16 cellular contexts compared by ENCODE assay signal in the genomic region with DNA sequence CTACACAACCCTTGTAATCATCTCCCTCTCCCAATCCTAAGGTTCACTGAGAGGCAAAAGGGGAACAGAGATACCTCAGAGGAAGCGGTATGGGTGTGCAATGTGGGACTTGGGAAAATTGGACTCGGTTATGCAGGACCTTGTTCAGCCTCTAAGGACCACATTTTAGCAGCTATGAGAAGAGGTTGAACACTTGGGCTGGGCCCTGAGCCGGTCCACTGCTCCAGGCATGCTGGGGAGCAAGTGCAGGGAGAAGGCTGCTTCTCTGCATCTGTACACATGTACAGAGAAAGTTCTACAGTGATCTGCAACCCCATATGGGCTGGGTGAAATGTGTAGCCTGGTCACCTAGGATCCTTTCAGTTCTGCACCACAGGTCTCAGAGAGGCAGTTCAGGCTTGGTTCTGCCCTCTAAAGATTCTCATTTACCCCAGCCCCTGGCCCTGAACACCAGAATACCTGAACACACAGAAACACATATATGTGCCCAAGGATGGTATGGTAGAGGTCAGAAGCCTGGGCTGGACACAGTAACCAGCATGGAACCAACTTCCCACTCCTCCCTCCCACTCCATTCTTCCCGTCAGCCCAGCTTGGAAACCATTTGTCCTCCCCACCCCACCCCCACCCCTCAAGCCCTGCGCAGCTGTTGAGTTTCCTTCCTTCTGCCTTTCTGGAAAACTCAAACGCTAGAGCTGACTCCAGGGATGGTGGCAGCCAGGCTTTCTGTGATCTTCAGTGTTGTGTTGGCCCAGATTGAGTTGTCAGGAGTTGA. TPM values are rescaled to one million over a fixed set of nuclear protein-coding genes. Genes with fewer than 3 reads are reported as not detected.
DNase-seq lines count a peak whose midpoint lies in the region; ATAC-seq, FAIRE-seq and TF ChIP-seq lines count a peak whose summit lies in the region.
"Had no signal": no experiment of that assay in that cellular context is flagged by ENCODE, and none has a peak within 500 bp of the region (broad histone marks: within the 10 kb centered on the region; RNA-seq: fewer than 3 reads in every experiment).

No MANE protein-coding gene starts in this region.

- no peak for TF ChIP-seq EP300 in K562 (IDR thresholded peaks at IDR 0.05; ENCODE audit: low read length)

- in situ Hi-C loops in K562 (cut with MboI): no loop called here

- no peaks in the 10 kb centered on the region for H3K79me2 ChIP-seq in K562 (ENCODE audit: control insufficient read depth, insufficient read depth, low read length)

- ATAC-seq in K562 (no peak), left lung (no peak)
- ATAC-seq: PC-3 had no signal

- no peaks in the 10 kb centered on the region for H4K20me1 ChIP-seq in K562 (replicated peaks; ENCODE audit: control insufficient read depth, insufficient read depth, low read length)

- TF ChIP-seq RAD21 in K562 (CRISPR knock-in tag; conservative IDR thresholded peaks at IDR 0.05 in 1 of 2, IDR thresholded peaks at IDR 0.05 in 1 of 2): no peak

- no peak for FAIRE-seq in K562 (lab: Jason Lieb, UNC)

- H3K4me1 ChIP-seq in K562 (replicated peaks in 1 of 2; ENCODE audit: control insufficient read depth in 2 of 2, insufficient read depth in 2 of 2, low read length in 2 of 2) (peaks cover 0 to 11% of the 10 kb centered on the region in 2 experiments; a peak in 2 of 5 replicates), left lung (no peaks in the 10 kb centered on the region)

- DNase-seq in DMS 273 (lab: John Stamatoyannopoulos, UW; ENCODE audit: unreplicated experiment) (peak; percentile 37), DMS 273 treated with DMSO at 0.1 percent for 48 hours (lab: John Stamatoyannopoulos, UW) (no peak), K562 (ENCODE audit: extremely low read depth in 1 of 4, low spot score in 3 of 4) (no peak), mesothelial cell of epicardium (ENCODE audit: low spot score in 2 of 2, unreplicated experiment in 2 of 2) (no peak), type B pancreatic cell (ENCODE audit: extremely low spot score, unreplicated experiment) (no peak), NCI-H226 (no peak), left lung (no peak)
- no peak for DNase-seq in activated CD4-positive, alpha-beta T cell treated with anti-CD3 and anti-CD28 coated beads for 1 hour
- DNase-seq: H9, NCI-H1436, NCI-H2029 treated with DMSO at 0.1 percent for 48 hours, NCI-H524 treated with DMSO at 0.1 percent for 48 hours, PC-3, SHP77 had no signal

- POLR2A ChIA-PET in K562 (lab: Yijun Ruan, JAX): interaction anchor here (0.6 kb wide), 1 partner anchor 155 kb away, joined by 3 read pairs; no protein-coding TSS in a partner anchor

- no peaks in the 10 kb centered on the region for H3K9me1 ChIP-seq in K562 (ENCODE audit: control insufficient read depth, insufficient read depth, low read length)

- H3K4me2 ChIP-seq in K562 (ENCODE audit: insufficient read depth, low read length): no peak overlapping the region

- 9% methylated on average over 5 of the region's 6 CpGs for WGBS in K562 (ENCODE audit: insufficient coverage, low coverage, missing lambda C conversion rate)

- CTCF ChIA-PET in K562 (lab: Yijun Ruan, JAX; ENCODE audit: low intra/inter-chr PET ratio): no interaction called here

- intact Hi-C loops in K562 (cut with micrococcal nuclease) (no loop called here), left lung (cut with DNase I) (no loop called here)

- H3K4me1 Mint-ChIP-seq in mesothelial cell of epicardium: peaks cover 90% of the 10 kb centered on the region
- peaks cover 75% of the 10 kb centered on the region for H3K4me1 Mint-ChIP-seq in type B pancreatic cell (ENCODE audit: unreplicated experiment)

- no peak overlapping the region for H3K9ac ChIP-seq in K562 (ENCODE audit: insufficient read depth in 1 of 2, low read depth in 2 of 2, low read length in 2 of 2)

- TF ChIP-seq CTCF in K562 (IDR thresholded peaks at IDR 0.05 in 2 of 3, conservative IDR thresholded peaks at IDR 0.05 in 1 of 3; ENCODE audit: insufficient read depth in 2 of 3, low read depth in 1 of 3, low read length in 3 of 3) (no peak), mesothelial cell of epicardium (IDR thresholded peaks at IDR 0.05; ENCODE audit: unreplicated experiment) (no peak), type B pancreatic cell (conservative IDR thresholded peaks at IDR 0.05) (no peak), left lung (IDR thresholded peaks at IDR 0.05) (no peak)

- H3K27me3 ChIP-seq in K562 (ENCODE audit: control insufficient read depth in 2 of 2, insufficient read depth in 2 of 2, low read length in 2 of 2): peaks cover 35 to 42% of the 10 kb centered on the region in 2 experiments
- H3K27me3 ChIP-seq in left lung: peaks cover 62 to 98% of the 10 kb centered on the region in 2 donors

- H3K4me3 Mint-ChIP-seq in mesothelial cell of epicardium: peak overlapping the region; percentile 72
- H3K4me3 Mint-ChIP-seq in type B pancreatic cell: peak overlapping the region; percentile 92
- H3K4me3 Mint-ChIP-seq: H9 had no signal

- no peak overlapping the region for H3K27ac ChIP-seq in K562 (ENCODE audit: extremely low read depth, low read depth, low read length)
- H3K27ac ChIP-seq in left lung: no peak overlapping the region
- H3K27ac ChIP-seq: 22Rv1 had no signal

- no peak for TF ChIP-seq POLR2A in K562 (conservative IDR thresholded peaks at IDR 0.05)

- H3K9me3 ChIP-seq in K562 (replicated peaks; ENCODE audit: control insufficient read depth, insufficient read depth, low read depth, low read length) (no peaks in the 10 kb centered on the region), left lung (no peaks in the 10 kb centered on the region)

- no peaks in the 10 kb centered on the region for H3K36me3 ChIP-seq in K562 (ENCODE audit: control insufficient read depth, insufficient read depth, low read length)
- H3K36me3 ChIP-seq in left lung: no peaks in the 10 kb centered on the region

- H3K36me3 Mint-ChIP-seq in mesothelial cell of epicardium (no peaks in the 10 kb centered on the region), type B pancreatic cell (no peaks in the 10 kb centered on the region)

- H2AFZ ChIP-seq in K562 (ENCODE audit: low read depth, low read length): no peak overlapping the region

- no TSS peak for BruUV-seq in K562 (replicated peaks; lab: Mats Ljungman, UMichigan)

- H3K27ac Mint-ChIP-seq in mesothelial cell of epicardium (peak overlapping the region; percentile 98), type B pancreatic cell (peak overlapping the region; percentile 81)
- H3K27ac Mint-ChIP-seq: H9 had no signal

- H3K4me3 ChIP-seq in K562 (no peak overlapping the region), left lung (no peak overlapping the region)

- H3K9me3 Mint-ChIP-seq in mesothelial cell of epicardium (no peaks in the 10 kb centered on the region), type B pancreatic cell (no peaks in the 10 kb centered on the region)

- H3K27me3 Mint-ChIP-seq in mesothelial cell of epicardium (ENCODE audit: low read depth) (peaks cover 21% of the 10 kb centered on the region), type B pancreatic cell (peaks cover 58% of the 10 kb centered on the region)

RNA-seq across cellular contexts. Expression of gene HOXC5, which starts 10.3 kb away (rescaled TPM):
- total RNA-seq in K562 (2011; cell fraction: chromatin; rRNA removed; ENCODE audit: low replicate concordance): 1.7 and 1.9 TPM in 2 replicates
- 0.83 and 0.92 TPM in 2 replicates for total RNA-seq in K562 (2011; cell fraction: nucleolus; rRNA removed)
- 0.44 and 1.3 TPM in 2 replicates for total RNA-seq in K562 (2011; cell fraction: nucleoplasm; rRNA removed)
- total RNA-seq in K562 (2014; rRNA removed) (0.18 and 0.53 TPM in 2 replicates), K562 (2014; rRNA removed; fragmentation: Illumina TruSeq; extraction: Trizol) (not detected in 2 replicates), K562 (2015; rRNA removed; fragmentation: Illumina TruSeq; extraction: Trizol) (0.14 TPM in 1 of 2 replicates, not detected in the other), K562 (2021) (0.31 and 0.40 TPM in 2 replicates), mesothelial cell of epicardium (28.7 to 33.8 TPM (median 29.3 TPM) in 3 replicates), type B pancreatic cell (ENCODE audit: low replicate concordance) (1.9 and 56.9 TPM in 2 replicates), left lung (under 1 TPM; 0.18 to 0.32 TPM)
- polyA plus RNA-seq in K562 (2011; rRNA removed) (not detected in 2 replicates), K562 (2014; fragmentation: Illumina TruSeq; extraction: Trizol) (0.10 TPM in 1 of 2 replicates, not detected in the other), K562 (2014; fragmentation: Nextera tagmentation; extraction: Ambion mirVana) (not detected), K562 (2014; rRNA removed) (0.44 TPM in 1 of 2 replicates, not detected in the other)
- polyA plus RNA-seq in K562 (2011; cell fraction: cytosol; rRNA removed): not detected in 2 replicates
- polyA plus RNA-seq in K562 (2011; cell fraction: nucleus; rRNA removed): 0.07 and 0.46 TPM in 2 replicates
- polyA plus RNA-seq in K562 (2012): 0.11 TPM in 1 of 2 replicates, not detected in the other
- not detected in 2 replicates for polyA minus RNA-seq in K562 (2011; rRNA and poly(A)+ RNA removed)
- not detected in 2 replicates for polyA minus RNA-seq in K562 (2011; cell fraction: cytosol; rRNA and poly(A)+ RNA removed)
- 0.22 and 0.40 TPM in 2 replicates for polyA minus RNA-seq in K562 (2011; cell fraction: nucleus; rRNA and poly(A)+ RNA removed)
- total RNA-seq: H9 had no signal
- polyA plus RNA-seq: BJ had no signal

RNA-seq across cellular contexts. Expression of gene HOXC4, which starts 10.5 kb away (rescaled TPM):
- total RNA-seq in K562 (2011; cell fraction: chromatin; rRNA removed; ENCODE audit: low replicate concordance): 0.40 and 0.51 TPM in 2 replicates
- total RNA-seq in K562 (2011; cell fraction: nucleolus; rRNA removed): 0.50 TPM in 1 of 2 replicates, not detected in the other
- total RNA-seq in K562 (2011; cell fraction: nucleoplasm; rRNA removed): 0.53 TPM in 1 of 2 replicates, not detected in the other
- 0.41 and 0.50 TPM in 2 replicates for total RNA-seq in K562 (2014; rRNA removed)
- 0.25 and 0.41 TPM in 2 replicates for total RNA-seq in K562 (2014; rRNA removed; fragmentation: Illumina TruSeq; extraction: Trizol)
- 0.30 and 0.58 TPM in 2 replicates for total RNA-seq in K562 (2015; rRNA removed; fragmentation: Illumina TruSeq; extraction: Trizol)
- total RNA-seq in K562 (2021): 0.75 and 1.1 TPM in 2 replicates
- polyA plus RNA-seq in K562 (2011; rRNA removed): 0.38 and 0.73 TPM in 2 replicates
- 0.27 and 0.48 TPM in 2 replicates for polyA plus RNA-seq in K562 (2011; cell fraction: cytosol; rRNA removed)
- 1.7 and 2.0 TPM in 2 replicates for polyA plus RNA-seq in K562 (2011; cell fraction: nucleus; rRNA removed)
- polyA plus RNA-seq in K562 (2012): 0.79 and 1.2 TPM in 2 replicates
- polyA plus RNA-seq in K562 (2014; fragmentation: Illumina TruSeq; extraction: Trizol): 0.36 and 0.71 TPM in 2 replicates
- polyA plus RNA-seq in K562 (2014; fragmentation: Nextera tagmentation; extraction: Ambion mirVana): under 1 TPM in 1 of 2 experiments, not detected in 1; 0.06 TPM
- 0.70 and 1.5 TPM in 2 replicates for polyA plus RNA-seq in K562 (2014; rRNA removed)
- polyA minus RNA-seq in K562 (2011; rRNA and poly(A)+ RNA removed): not detected in 2 replicates
- polyA minus RNA-seq in K562 (2011; cell fraction: cytosol; rRNA and poly(A)+ RNA removed): not detected in 2 replicates
- polyA minus RNA-seq in K562 (2011; cell fraction: nucleus; rRNA and poly(A)+ RNA removed): 0.44 TPM in 1 of 2 replicates, not detected in the other
- 67.4 to 73.6 TPM (median 69.4 TPM) in 3 replicates for total RNA-seq in mesothelial cell of epicardium
- total RNA-seq in type B pancreatic cell (ENCODE audit: low replicate concordance): 6.7 and 47.9 TPM in 2 replicates
- total RNA-seq in left lung: under 1 TPM; 0.68 to 0.99 TPM
- total RNA-seq: H9 had no signal

RNA-seq across cellular contexts. Expression of gene HOXC6, which starts 14.9 kb away (rescaled TPM):
- total RNA-seq in K562 (2011; cell fraction: chromatin; rRNA removed; ENCODE audit: low replicate concordance): 7.1 and 7.3 TPM in 2 replicates
- total RNA-seq in K562 (2011; cell fraction: nucleolus; rRNA removed): 2.8 and 3.0 TPM in 2 replicates
- total RNA-seq in K562 (2011; cell fraction: nucleoplasm; rRNA removed): 3.9 and 4.4 TPM in 2 replicates
- total RNA-seq in K562 (2014; rRNA removed) (0.73 and 1.00 TPM in 2 replicates), K562 (2014; rRNA removed; fragmentation: Illumina TruSeq; extraction: Trizol) (0.57 and 1.0 TPM in 2 replicates), K562 (2015; rRNA removed; fragmentation: Illumina TruSeq; extraction: Trizol) (1.4 TPM in 2 replicates), K562 (2021) (3.2 and 4.0 TPM in 2 replicates), mesothelial cell of epicardium (15.5 to 17.4 TPM (median 16.3 TPM) in 3 replicates), type B pancreatic cell (ENCODE audit: low replicate concordance) (4.8 and 23.0 TPM in 2 replicates), left lung (under 1 TPM; 0.93 to 0.97 TPM)
- polyA plus RNA-seq in K562 (2011; rRNA removed) (2.0 and 2.8 TPM in 2 replicates), K562 (2014; fragmentation: Illumina TruSeq; extraction: Trizol) (3.4 and 3.5 TPM in 2 replicates), K562 (2014; fragmentation: Nextera tagmentation; extraction: Ambion mirVana) (under 1 TPM; 0.06 to 0.13 TPM), K562 (2014; rRNA removed) (2.3 and 3.5 TPM in 2 replicates)
- 1.5 and 1.8 TPM in 2 replicates for polyA plus RNA-seq in K562 (2011; cell fraction: cytosol; rRNA removed)
- 4.0 and 6.5 TPM in 2 replicates for polyA plus RNA-seq in K562 (2011; cell fraction: nucleus; rRNA removed)
- 2.8 and 3.8 TPM in 2 replicates for polyA plus RNA-seq in K562 (2012)
- polyA minus RNA-seq in K562 (2011; rRNA and poly(A)+ RNA removed): 1.2 and 1.4 TPM in 2 replicates
- 0.64 and 0.76 TPM in 2 replicates for polyA minus RNA-seq in K562 (2011; cell fraction: cytosol; rRNA and poly(A)+ RNA removed)
- 0.94 and 2.2 TPM in 2 replicates for polyA minus RNA-seq in K562 (2011; cell fraction: nucleus; rRNA and poly(A)+ RNA removed)
- total RNA-seq: H9 had no signal

RNA-seq across cellular contexts. Expression of gene HOXC8, which starts 34.4 kb away (rescaled TPM):
- 6.6 and 8.3 TPM in 2 replicates for total RNA-seq in K562 (2011; cell fraction: chromatin; rRNA removed; ENCODE audit: low replicate concordance)
- total RNA-seq in K562 (2011; cell fraction: nucleolus; rRNA removed): 2.4 and 3.2 TPM in 2 replicates
- 2.1 and 2.4 TPM in 2 replicates for total RNA-seq in K562 (2011; cell fraction: nucleoplasm; rRNA removed)
- total RNA-seq in K562 (2014; rRNA removed) (0.32 and 0.57 TPM in 2 replicates), K562 (2014; rRNA removed; fragmentation: Illumina TruSeq; extraction: Trizol) (0.62 and 0.80 TPM in 2 replicates), K562 (2015; rRNA removed; fragmentation: Illumina TruSeq; extraction: Trizol) (0.53 and 0.76 TPM in 2 replicates), K562 (2021) (0.72 and 0.95 TPM in 2 replicates), mesothelial cell of epicardium (4.9 to 5.9 TPM (median 5.5 TPM) in 3 replicates), type B pancreatic cell (ENCODE audit: low replicate concordance) (0.77 and 1.5 TPM in 2 replicates), left lung (under 1 TPM in 1 of 2 donors, not detected in 1; 0.12 TPM)
- polyA plus RNA-seq in K562 (2011; rRNA removed) (0.57 TPM in 2 replicates), K562 (2014; fragmentation: Illumina TruSeq; extraction: Trizol) (1.3 and 1.4 TPM in 2 replicates), K562 (2014; fragmentation: Nextera tagmentation; extraction: Ambion mirVana) (under 1 TPM; 0.20 to 0.21 TPM), K562 (2014; rRNA removed) (0.94 and 1.1 TPM in 2 replicates)
- 0.29 and 0.31 TPM in 2 replicates for polyA plus RNA-seq in K562 (2011; cell fraction: cytosol; rRNA removed)
- polyA plus RNA-seq in K562 (2011; cell fraction: nucleus; rRNA removed): 1.9 and 3.0 TPM in 2 replicates
- 0.62 and 1.4 TPM in 2 replicates for polyA plus RNA-seq in K562 (2012)
- 0.11 and 0.42 TPM in 2 replicates for polyA minus RNA-seq in K562 (2011; rRNA and poly(A)+ RNA removed)
- polyA minus RNA-seq in K562 (2011; cell fraction: cytosol; rRNA and poly(A)+ RNA removed): not detected in 2 replicates
- polyA minus RNA-seq in K562 (2011; cell fraction: nucleus; rRNA and poly(A)+ RNA removed): 0.81 and 0.89 TPM in 2 replicates
- total RNA-seq: H9 had no signal

RNA-seq across cellular contexts. Expression of gene HOXC9, which starts 43.2 kb away (rescaled TPM):
- 7.4 and 10.3 TPM in 2 replicates for total RNA-seq in K562 (2011; cell fraction: chromatin; rRNA removed; ENCODE audit: low replicate concordance)
- total RNA-seq in K562 (2011; cell fraction: nucleolus; rRNA removed): 2.7 and 2.9 TPM in 2 replicates
- total RNA-seq in K562 (2011; cell fraction: nucleoplasm; rRNA removed): 2.9 and 3.5 TPM in 2 replicates
- total RNA-seq in K562 (2014; rRNA removed) (10.5 and 13.9 TPM in 2 replicates), K562 (2014; rRNA removed; fragmentation: Illumina TruSeq; extraction: Trizol) (5.7 and 8.0 TPM in 2 replicates), K562 (2015; rRNA removed; fragmentation: Illumina TruSeq; extraction: Trizol) (10.4 and 10.9 TPM in 2 replicates), K562 (2021) (9.3 and 9.9 TPM in 2 replicates), mesothelial cell of epicardium (1.1 to 2.0 TPM (median 1.6 TPM) in 3 replicates), type B pancreatic cell (ENCODE audit: low replicate concordance) (0.27 and 0.36 TPM in 2 replicates), left lung (under 1 TPM in 1 of 2 donors, not detected in 1; 0.32 TPM)
- polyA plus RNA-seq in K562 (2011; rRNA removed) (1.1 and 1.7 TPM in 2 replicates), K562 (2014; fragmentation: Illumina TruSeq; extraction: Trizol) (8.8 and 9.9 TPM in 2 replicates), K562 (2014; fragmentation: Nextera tagmentation; extraction: Ambion mirVana) (1 to 10 TPM; 1.9 to 2.2 TPM), K562 (2014; rRNA removed) (5.1 and 10.4 TPM in 2 replicates)
- polyA plus RNA-seq in K562 (2011; cell fraction: cytosol; rRNA removed): 3.4 and 8.0 TPM in 2 replicates
- 6.2 and 13.4 TPM in 2 replicates for polyA plus RNA-seq in K562 (2011; cell fraction: nucleus; rRNA removed)
- polyA plus RNA-seq in K562 (2012): 8.6 and 12.0 TPM in 2 replicates
- 0.57 and 1.2 TPM in 2 replicates for polyA minus RNA-seq in K562 (2011; rRNA and poly(A)+ RNA removed)
- polyA minus RNA-seq in K562 (2011; cell fraction: cytosol; rRNA and poly(A)+ RNA removed): 1.7 and 2.6 TPM in 2 replicates
- 1.8 and 1.9 TPM in 2 replicates for polyA minus RNA-seq in K562 (2011; cell fraction: nucleus; rRNA and poly(A)+ RNA removed)
- total RNA-seq: H9 had no signal
